24 cellular contexts compared by ENCODE assay signal in genomic region chr3:41239587-41239986, GRCh38. TPM values are rescaled to one million over a fixed set of nuclear protein-coding genes. Genes with fewer than 3 reads are reported as not detected.
A peak's percentile ranks its signal among the peaks of the same experiment; 100 is the strongest.
DNase-seq lines count a peak whose midpoint lies in the region; ATAC-seq, FAIRE-seq and TF ChIP-seq lines count a peak whose summit lies in the region.
"Had no signal": no experiment of that assay in that cellular context is flagged by ENCODE, and none has a peak within 500 bp of the region (broad histone marks: within the 10 kb centered on the region; RNA-seq: fewer than 3 reads in every experiment).

No MANE protein-coding gene starts in this region.

- peak; percentile 49 for DNase-seq in AG20443 (ENCODE audit: low spot score)
- no peak for DNase-seq in Calu3
- DNase-seq in activated naive CD8-positive, alpha-beta T cell treated with anti-CD3 and anti-CD28 coated beads, Interleukin-2, amount 50 U/mL, for 24 hours: no peak
- peak; percentile 20 for DNase-seq in mesenchymal stem cell
- DNase-seq in NCI-H2227 treated with DMSO at 0.1 percent for 48 hours (lab: John Stamatoyannopoulos, UW): no peak
- no peak for DNase-seq in HepG2 (ENCODE audit: low spot score)
- no peak for DNase-seq in foreskin melanocyte
- DNase-seq: activated CD4-positive, alpha-beta T cell treated with anti-CD3 and anti-CD28 coated beads for 48 hours; adrenal gland; CD4-positive, CD25-positive, alpha-beta regulatory T cell; colonic mucosa; head of caudate nucleus; naive B cell; NCI-H1092 treated with DMSO at 0.1 percent for 48 hours; NCI-H2029 treated with DMSO at 0.1 percent for 48 hours; NCI-H226; NCI-H774; stimulated activated CD4-positive, alpha-beta T cell treated with anti-CD3 and anti-CD28 coated beads, Interleukin-4, amount 100 ng/mL, for 1 hour; stimulated activated naive CD4-positive, alpha-beta T cell; T-helper 2 cell had no signal

- 89% methylated on average over 2 of the region's 2 CpGs for WGBS in mesenchymal stem cell
- WGBS in HepG2 (ENCODE audit: low lambda C conversion rate): 87% methylated on average over 2 of the region's 2 CpGs

- no peak for TF ChIP-seq CTCF in Calu3 (IDR thresholded peaks at IDR 0.05; ENCODE audit: unreplicated experiment)
- no peak for TF ChIP-seq CTCF in HepG2 (CRISPR knock-in tag; IDR thresholded peaks at IDR 0.05)

- no peak overlapping the region for H2BK15ac ChIP-seq in mesenchymal stem cell (ENCODE audit: low read depth, poor library complexity, severe bottlenecking)

- no peak for ATAC-seq in activated naive CD8-positive, alpha-beta T cell treated with anti-CD3 and anti-CD28 coated beads, Interleukin-2, amount 50 U/mL, for 24 hours
- ATAC-seq in HepG2: no peak

- H3K27ac ChIP-seq in mesenchymal stem cell (ENCODE audit: low read length, poor library complexity, severe bottlenecking) (no peak overlapping the region), HepG2 (ENCODE audit: extremely low read length, insufficient read depth, low read length) (no peak overlapping the region)
- H3K27ac ChIP-seq: colonic mucosa, RWPE1, SK-N-MC, thoracic aorta had no signal

- no peak overlapping the region for H2BK5ac ChIP-seq in mesenchymal stem cell (ENCODE audit: low read depth, low read length, poor library complexity, severe bottlenecking)

- no peak overlapping the region for H3K27ac Mint-ChIP-seq in Calu3 (ENCODE audit: unreplicated experiment)
- H3K27ac Mint-ChIP-seq in activated naive CD8-positive, alpha-beta T cell treated with anti-CD3 and anti-CD28 coated beads, Interleukin-2, amount 50 U/mL, for 24 hours: peak overlapping the region; percentile 49
- H3K27ac Mint-ChIP-seq: activated T-helper 2 cell treated with anti-CD3 and anti-CD28 coated beads, Interferon-gamma antibody, Interleukin-2, Interleukin-4, amounts not matched to agents 10 μg/mL and 5 μg/mL and 100 μg/mL, durations not matched to agents 14 hours and 24 hours and 36 hours had no signal

- H3K36me3 ChIP-seq in mesenchymal stem cell (ENCODE audit: control insufficient read depth in 1 of 2, insufficient read depth in 2 of 2, low read depth in 1 of 2, low read length in 2 of 2) (peaks cover 35 to 88% of the 10 kb centered on the region in 2 experiments), HepG2 (replicated peaks in 1 of 2; ENCODE audit: control insufficient read depth in 1 of 2, insufficient read depth in 2 of 2, low read length in 2 of 2) (peaks cover 27 to 58% of the 10 kb centered on the region in 2 experiments)

- H3K9me3 Mint-ChIP-seq in Calu3 (ENCODE audit: low read depth, unreplicated experiment): no peaks in the 10 kb centered on the region
- no peaks in the 10 kb centered on the region for H3K9me3 Mint-ChIP-seq in activated naive CD8-positive, alpha-beta T cell treated with anti-CD3 and anti-CD28 coated beads, Interleukin-2, amount 50 U/mL, for 24 hours
- H3K9me3 Mint-ChIP-seq: activated T-helper 2 cell treated with anti-CD3 and anti-CD28 coated beads, Interferon-gamma antibody, Interleukin-2, Interleukin-4, amounts not matched to agents 10 μg/mL and 5 μg/mL and 100 μg/mL, durations not matched to agents 14 hours and 24 hours and 36 hours; CD4-positive, CD25-positive, alpha-beta regulatory T cell; naive B cell had no signal

- no peak overlapping the region for H4K8ac ChIP-seq in mesenchymal stem cell (ENCODE audit: low read length)

- H3K23ac ChIP-seq in mesenchymal stem cell (ENCODE audit: low read length in 2 of 2): no peak overlapping the region

- no peak overlapping the region for H2AFZ ChIP-seq in mesenchymal stem cell (ENCODE audit: low read depth, low read length)
- H2AFZ ChIP-seq in HepG2 (ENCODE audit: low read length): no peak overlapping the region

- H2AK5ac ChIP-seq in mesenchymal stem cell (ENCODE audit: low read length, severe bottlenecking): no peak overlapping the region

- no peak for TF ChIP-seq RAD21 in HepG2 (CRISPR knock-in tag; IDR thresholded peaks at IDR 0.05)

- no peak overlapping the region for H4K91ac ChIP-seq in mesenchymal stem cell (ENCODE audit: low read length)

- no peak overlapping the region for H3K14ac ChIP-seq in mesenchymal stem cell (ENCODE audit: low read length in 2 of 2)

- H3K4me1 ChIP-seq in mesenchymal stem cell (ENCODE audit: control insufficient read depth, insufficient read depth, low read depth, low read length) (peaks cover 2% of the 10 kb centered on the region), HepG2 (ENCODE audit: insufficient read depth, low read length) (no peaks in the 10 kb centered on the region)
- H3K4me1 ChIP-seq: colonic mucosa had no signal

- in situ Hi-C loops in HepG2 (cut with HindIII; ENCODE audit: extremely low pct_ligation_motif_present, low pct_unique_long_range_greater_than_20kb): no loop called here

- TF ChIP-seq POLR2A in HepG2 (IDR thresholded peaks at IDR 0.05; ENCODE audit: insufficient read depth in 1 of 2, low read depth in 2 of 2, low read length in 2 of 2): no peak

- FAIRE-seq in HepG2 (lab: Jason Lieb, UNC): no peak

- no peak overlapping the region for H2BK12ac ChIP-seq in mesenchymal stem cell (ENCODE audit: low read length in 2 of 2)

- H3K4me3 ChIP-seq in mesenchymal stem cell (ENCODE audit: insufficient read depth in 1 of 2, low read depth in 1 of 2, low read length in 2 of 2) (no peak overlapping the region), HepG2 (replicated peaks in 1 of 3; ENCODE audit: insufficient read depth in 1 of 3, low read depth in 2 of 3, low read length in 3 of 3) (no peak overlapping the region)
- H3K4me3 ChIP-seq: adrenal gland, colonic mucosa, SK-N-MC, thoracic aorta had no signal

- BruUV-seq in Calu3 (replicated peaks; lab: Mats Ljungman, UMichigan) (TSS peak; percentile 74), HepG2 (replicated peaks; lab: Mats Ljungman, UMichigan) (no TSS peak)

- TF ChIP-seq EP300 in HepG2 (IDR thresholded peaks at IDR 0.05; ENCODE audit: low read depth in 2 of 2, low read length in 2 of 2): no peak
- TF ChIP-seq EP300 in HepG2 (CRISPR knock-in tag; IDR thresholded peaks at IDR 0.05; ENCODE audit: borderline replicate concordance): no peak

- POLR2A ChIA-PET in HepG2 (lab: Yijun Ruan, JAX): interaction anchor here (1.0 kb wide), 1 partner anchor 40 kb away, joined by 3 read pairs; the partner anchor contains the start of gene CTNNB1

- intact Hi-C loops in Calu3 (cut with micrococcal nuclease; ENCODE audit: unreplicated experiment) (no loop called here), HepG2 (cut with micrococcal nuclease; ENCODE audit: unreplicated experiment) (no loop called here)

- H3K4me3 Mint-ChIP-seq in Calu3 (ENCODE audit: low read depth, unreplicated experiment): no peak overlapping the region
- no peak overlapping the region for H3K4me3 Mint-ChIP-seq in activated naive CD8-positive, alpha-beta T cell treated with anti-CD3 and anti-CD28 coated beads, Interleukin-2, amount 50 U/mL, for 24 hours
- H3K4me3 Mint-ChIP-seq: CD4-positive, CD25-positive, alpha-beta regulatory T cell; naive B cell had no signal

- no peaks in the 10 kb centered on the region for H3K27me3 Mint-ChIP-seq in Calu3 (ENCODE audit: unreplicated experiment)
- H3K27me3 Mint-ChIP-seq in activated naive CD8-positive, alpha-beta T cell treated with anti-CD3 and anti-CD28 coated beads, Interleukin-2, amount 50 U/mL, for 24 hours: no peaks in the 10 kb centered on the region
- H3K27me3 Mint-ChIP-seq: CD4-positive, CD25-positive, alpha-beta regulatory T cell; naive B cell had no signal

- H3K79me2 ChIP-seq in HepG2 (ENCODE audit: insufficient read depth, low read length): peaks cover 5% of the 10 kb centered on the region

- H3K36me3 Mint-ChIP-seq in Calu3 (ENCODE audit: insufficient read depth, unreplicated experiment): peaks cover 70% of the 10 kb centered on the region
- H3K36me3 Mint-ChIP-seq in activated naive CD8-positive, alpha-beta T cell treated with anti-CD3 and anti-CD28 coated beads, Interleukin-2, amount 50 U/mL, for 24 hours (ENCODE audit: low read depth): peaks cover 59% of the 10 kb centered on the region

- H3K27me3 ChIP-seq in mesenchymal stem cell (ENCODE audit: control insufficient read depth in 1 of 2, insufficient read depth in 1 of 2, low read length in 2 of 2) (no peaks in the 10 kb centered on the region), HepG2 (ENCODE audit: control insufficient read depth in 1 of 2, insufficient read depth in 2 of 2, low read length in 2 of 2) (no peaks in the 10 kb centered on the region)
- H3K27me3 ChIP-seq: adrenal gland, colonic mucosa had no signal

- CTCF ChIA-PET in Calu3 (lab: Charles Lee) (no interaction called here), HepG2 (lab: Yijun Ruan, JAX; ENCODE audit: low intra/inter-chr PET ratio, low total read pairs) (no interaction called here)

- H3K79me1 ChIP-seq in mesenchymal stem cell (replicated peaks; ENCODE audit: low read length, poor library complexity, severe bottlenecking): peaks cover 9% of the 10 kb centered on the region

- H3K9me3 ChIP-seq in mesenchymal stem cell (ENCODE audit: control insufficient read depth, low read length) (no peaks in the 10 kb centered on the region), HepG2 (ENCODE audit: low read length) (no peaks in the 10 kb centered on the region)
- H3K9me3 ChIP-seq: adrenal gland, colonic mucosa, thoracic aorta had no signal

- H2BK120ac ChIP-seq in mesenchymal stem cell (ENCODE audit: low read depth, low read length): no peak overlapping the region

- H3K4me2 ChIP-seq in mesenchymal stem cell (ENCODE audit: low read length, poor library complexity, severe bottlenecking) (no peak overlapping the region), HepG2 (ENCODE audit: low read depth, low read length) (no peak overlapping the region)

- H3K9ac ChIP-seq in mesenchymal stem cell (ENCODE audit: low read length) (peak overlapping the region; percentile 49), HepG2 (ENCODE audit: insufficient read depth, low read depth, low read length) (no peak overlapping the region)

- no peak overlapping the region for H3K18ac ChIP-seq in mesenchymal stem cell (ENCODE audit: low read depth in 1 of 2, low read length in 2 of 2)

- no peaks in the 10 kb centered on the region; the same call in 1 of the 2 replicates for H4K20me1 ChIP-seq in HepG2 (ENCODE audit: insufficient read depth, low read length)

- H3K4me1 Mint-ChIP-seq in Calu3 (ENCODE audit: low read depth, unreplicated experiment): no peaks in the 10 kb centered on the region
- H3K4me1 Mint-ChIP-seq in activated naive CD8-positive, alpha-beta T cell treated with anti-CD3 and anti-CD28 coated beads, Interleukin-2, amount 50 U/mL, for 24 hours: peaks cover 2% of the 10 kb centered on the region

- no peak overlapping the region for H3K4ac ChIP-seq in mesenchymal stem cell (ENCODE audit: low read depth in 1 of 2, low read length in 2 of 2)

RNA-seq across cellular contexts. Expression of gene CTNNB1, which starts 40.3 kb away (rescaled TPM):
- total RNA-seq in Calu3 (2022): 252 and 258 TPM in 2 replicates
- 374 TPM for polyA plus RNA-seq in mesenchymal stem cell (2013, experiment 1 of 2)
- 364 TPM for polyA plus RNA-seq in mesenchymal stem cell (2013, experiment 2 of 2)
- total RNA-seq in HepG2 (2016; rRNA removed; fragmentation: Illumina TruSeq; extraction: Trizol): 489 and 700 TPM in 2 replicates
- 50.2 and 54.9 TPM in 2 replicates for total RNA-seq in HepG2 (2016; cell fraction: cytosol; rRNA removed; fragmentation: Illumina TruSeq; extraction: Trizol; ENCODE audit: low read depth)
- total RNA-seq in HepG2 (2016; cell fraction: insoluble cytoplasmic fraction; rRNA removed; fragmentation: Illumina TruSeq; extraction: Trizol): 488 and 720 TPM in 2 replicates
- 94.6 and 98.6 TPM in 2 replicates for total RNA-seq in HepG2 (2016; cell fraction: membrane; rRNA removed; fragmentation: Illumina TruSeq; extraction: Trizol)
- 268 and 292 TPM in 2 replicates for total RNA-seq in HepG2 (2016; cell fraction: nucleus; rRNA removed; fragmentation: Illumina TruSeq; extraction: Trizol)
- polyA plus RNA-seq in HepG2 (2011; rRNA removed): 398 and 417 TPM in 2 replicates
- 460 and 473 TPM in 2 replicates for polyA plus RNA-seq in HepG2 (2011; cell fraction: cytosol; rRNA removed)
- polyA plus RNA-seq in HepG2 (2011; cell fraction: nucleus; rRNA removed): 417 and 480 TPM in 2 replicates
- 229 and 276 TPM in 2 replicates for polyA plus RNA-seq in HepG2 (2012)
- 7.0 and 9.4 TPM in 2 replicates for polyA plus RNA-seq in HepG2 (2016; cell fraction: cytosol; fragmentation: Illumina TruSeq; extraction: Trizol; ENCODE audit: low read depth)
- polyA plus RNA-seq in HepG2 (2016; cell fraction: insoluble cytoplasmic fraction; fragmentation: Illumina TruSeq; extraction: Trizol; ENCODE audit: low read depth): 347 and 367 TPM in 2 replicates
- polyA plus RNA-seq in HepG2 (2016; cell fraction: membrane; fragmentation: Illumina TruSeq; extraction: Trizol; ENCODE audit: low read depth): 21.8 and 23.3 TPM in 2 replicates
- polyA plus RNA-seq in HepG2 (2016; cell fraction: nucleus; fragmentation: Illumina TruSeq; extraction: Trizol; ENCODE audit: insufficient read depth, low read depth): 235 and 254 TPM in 2 replicates
- 1,533 and 3,275 TPM in 2 replicates for polyA minus RNA-seq in HepG2 (2011; rRNA and poly(A)+ RNA removed; ENCODE audit: low replicate concordance)
- polyA minus RNA-seq in HepG2 (2011; cell fraction: cytosol; rRNA and poly(A)+ RNA removed): 616 and 632 TPM in 2 replicates
- polyA minus RNA-seq in HepG2 (2011; cell fraction: nucleus; rRNA and poly(A)+ RNA removed): 538 and 639 TPM in 2 replicates

Comparison
In these comparisons a context has a peak if more than half of its experiments do, and no peak if none do; other contexts are left out.
1. DNase-seq: peak in AG20443 (single experiment) and mesenchymal stem cell (single experiment); none in Calu3 (single experiment), activated naive CD8-positive, alpha-beta T cell treated with anti-CD3 and anti-CD28 coated beads, Interleukin-2, amount 50 U/mL, for 24 hours (single experiment), NCI-H2227 treated with DMSO at 0.1 percent for 48 hours (single experiment), HepG2 (single experiment) and foreskin melanocyte (single experiment).